In the genomic region with DNA sequence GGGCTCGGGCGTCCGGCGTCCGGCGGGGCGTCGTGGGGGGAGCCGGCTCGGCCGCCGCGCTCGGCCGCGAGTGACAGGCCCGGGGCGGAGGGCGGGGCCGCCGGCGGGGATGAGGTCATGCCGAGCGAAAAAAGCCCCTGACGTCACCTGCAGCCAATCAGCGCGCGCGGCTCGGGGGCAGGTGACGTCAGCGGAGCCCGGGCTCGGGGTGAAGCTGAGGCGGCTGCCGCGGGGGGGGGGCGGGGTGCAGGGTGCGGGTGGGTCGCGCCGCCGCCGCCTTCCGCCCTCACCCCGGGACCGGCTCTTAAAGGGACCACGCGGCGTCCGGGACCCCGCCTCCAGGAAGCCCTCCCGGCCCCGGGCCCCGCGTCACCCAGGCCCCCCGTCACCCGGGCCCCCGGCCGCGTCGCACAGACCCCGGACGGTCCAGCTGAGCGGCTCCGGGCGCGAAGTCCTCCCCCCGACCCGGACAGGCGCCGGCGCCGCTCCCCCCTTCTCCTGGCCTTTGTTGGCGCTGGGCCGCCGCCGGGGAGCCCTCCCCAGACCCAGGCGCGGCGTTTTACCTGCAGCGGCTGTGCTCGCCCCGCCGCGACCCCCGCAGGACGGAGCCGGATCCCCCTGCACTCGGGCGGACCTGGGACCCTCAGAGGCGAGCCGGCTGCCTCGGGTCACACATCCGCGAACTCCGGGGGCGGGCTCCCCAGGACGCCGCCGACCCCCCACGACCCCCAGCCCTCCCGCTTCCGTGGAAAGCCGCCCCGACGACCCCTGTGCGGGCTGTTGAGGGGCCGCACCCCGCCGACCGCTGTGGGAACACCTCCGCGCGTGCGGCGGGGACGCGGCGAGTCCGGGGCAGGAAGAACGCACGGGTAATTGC, we compare ENCODE assay signal across 8 cellular contexts. TPM values are rescaled to one million over a fixed set of nuclear protein-coding genes. Genes with fewer than 3 reads are reported as not detected.
A peak's percentile ranks its signal among the peaks of the same experiment; 100 is the strongest.
DNase-seq lines count a peak whose midpoint lies in the region; ATAC-seq, FAIRE-seq and TF ChIP-seq lines count a peak whose summit lies in the region.

Gene DUSP8, minus strand, starts transcription at position 72 of the 877 bp plus-strand sequence. CDS start 6,445 bp downstream, outside the sequence.

- ATAC-seq in GM18868 (IDR thresholded peaks at IDR 0.05; ENCODE audit: unreplicated experiment) = peak; percentile 58
- peak; percentile 53 for ATAC-seq in mucosa of descending colon

- BruUV-seq in OCI-LY7 (replicated peaks; lab: Mats Ljungman, UMichigan) = no TSS peak

- no peaks in the 10 kb centered on the region for H3K79me2 ChIP-seq in OCI-LY7 (ENCODE audit: insufficient read depth, low read depth, low read length)

- intact Hi-C loops in OCI-LY7 (cut with micrococcal nuclease; ENCODE audit: unreplicated experiment) = loop anchor here (10.0 kb wide), 1 partner anchor 368 kb away; no protein-coding TSS in a partner anchor
- intact Hi-C loops in mucosa of descending colon (cut with DNase I, micrococcal nuclease) = no loop called here

- DNase-seq in 8988T (peak; percentile 99), HTR-8/SVneo (ENCODE audit: insufficient read length, low spot score) (peak; percentile 90), OCI-LY7 (ENCODE audit: low spot score) (peak; percentile 58), erythroblast (lab: John Stamatoyannopoulos, UW) (peak; percentile 85 to 96), mucosa of descending colon (peak; percentile 93 to 96 (median 95))
- DNase-seq in activated T-cell treated with anti-CD3 and anti-CD28 coated beads, Interleukin-2, amount 50 U/mL, for 48 hours = peak; percentile 87 to 92
- DNase-seq in stimulated activated CD8-positive, alpha-beta memory T cell treated with anti-CD3 and anti-CD28 coated beads, Interleukin-15, amount 100 ng/mL, for 4 hours (ENCODE audit: low read depth in 2 of 2) = peak; percentile 83 to 92

- H3K4me2 ChIP-seq in OCI-LY7 (ENCODE audit: low read length) = peak within 1 kb of the TSS; percentile 72

- H3K4me3 ChIP-seq in OCI-LY7 (ENCODE audit: low read depth, low read length, poor library complexity, severe bottlenecking) (peak within 1 kb of the TSS; percentile 64), mucosa of descending colon (peak within 1 kb of the TSS; percentile 72)

- TF ChIP-seq CTCF in OCI-LY7 (conservative IDR thresholded peaks at IDR 0.05; ENCODE audit: low read length) (no peak), mucosa of descending colon (IDR thresholded peaks at IDR 0.05) (no peak)

- H3K4me1 ChIP-seq in OCI-LY7 (ENCODE audit: insufficient read depth, low read length, poor library complexity, severe bottlenecking) (peaks cover 13% of the 10 kb centered on the region), mucosa of descending colon (ENCODE audit: low read depth) (peaks cover 47% of the 10 kb centered on the region)

- no peak within 1 kb of the TSS for H3K27ac ChIP-seq in OCI-LY7 (ENCODE audit: low read depth, low read length, poor library complexity, severe bottlenecking)

- 0 out of 2 replicates have a peak within 1 kb of the TSS, but pooled peaks have one; percentile 6 for H2AFZ ChIP-seq in OCI-LY7 (ENCODE audit: low read length)

- FAIRE-seq in HTR-8/SVneo (lab: Jason Lieb, UNC) = peak; percentile 71

- CTCF ChIA-PET in OCI-LY7 (lab: Charles Lee; ENCODE audit: unreplicated experiment) = interaction anchor here (0.6 kb wide), 1 partner anchor 26 kb away, joined by 3 read pairs; no protein-coding TSS in a partner anchor

- no peaks in the 10 kb centered on the region for H3K9me3 ChIP-seq in OCI-LY7 (ENCODE audit: low read length)
- no peaks in the 10 kb centered on the region for H3K9me3 ChIP-seq in mucosa of descending colon

- no peaks in the 10 kb centered on the region for H3K9me2 ChIP-seq in OCI-LY7 (ENCODE audit: insufficient read depth, low read length)

- H4K20me1 ChIP-seq in OCI-LY7 (ENCODE audit: insufficient read depth, low read length) = no peaks in the 10 kb centered on the region

- TF ChIP-seq POLR2A in erythroblast (IDR thresholded peaks at IDR 0.05; ENCODE audit: low read length) = no peak

- H3K36me3 ChIP-seq in OCI-LY7 (ENCODE audit: insufficient read depth, low read length) (no peaks in the 10 kb centered on the region), mucosa of descending colon (ENCODE audit: low read depth) (no peaks in the 10 kb centered on the region)

- POLR2A ChIA-PET in OCI-LY7 (lab: Charles Lee) = interaction anchor here (0.6 kb wide), 1 partner anchor 54 kb away, joined by 3 read pairs; no protein-coding TSS in a partner anchor

RNA-seq across cellular contexts. Expression of gene DUSP8, which starts in this region (rescaled TPM):
- not detected in 2 replicates for total RNA-seq in OCI-LY7 (2014; rRNA removed; shearing (Covaris generic))
- not detected in 2 replicates for total RNA-seq in OCI-LY7 (2022)
- 10 to 100 TPM; 28.2 to 31.7 (median 28.5) TPM for total RNA-seq in mucosa of descending colon

Comparison
In these comparisons a context has a peak if more than half of its experiments do, and no peak if none do; other contexts are left out.
1. RNA of gene DUSP8 (total RNA-seq): 28.2 to 31.7 TPM in mucosa of descending colon; not detected in OCI-LY7; every median in the first group is over 10 times any median in the second.
2. Peak in DNase-seq, H3K4me3 ChIP-seq and H3K4me2 ChIP-seq in OCI-LY7; RNA of the gene not detected or under 1 TPM.
3. Peak in every context shown above with its lines, with median percentiles within 50 percentile points of each other: DNase-seq.